26 cellular contexts compared by ENCODE assay signal in the genomic region with DNA sequence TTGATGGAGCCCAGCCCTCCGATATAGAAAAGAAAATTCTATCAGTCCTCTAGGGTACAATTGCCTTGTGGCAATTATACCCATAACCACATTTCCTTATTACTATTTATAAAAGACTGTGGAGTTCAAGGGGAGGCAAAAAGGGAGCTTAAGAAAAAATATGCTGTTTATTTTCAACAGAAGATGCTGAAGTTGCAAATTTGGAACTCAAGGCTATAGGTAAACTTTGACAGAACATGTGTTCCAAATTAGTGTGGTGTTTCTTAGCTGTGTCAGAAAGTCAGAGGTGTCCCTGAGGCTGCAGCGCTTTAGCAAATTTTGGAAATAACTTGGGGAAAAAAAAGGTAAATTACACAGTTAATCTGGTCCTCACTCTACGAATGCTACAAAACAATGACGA.
"Had no signal": no experiment of that assay in that cellular context is flagged by ENCODE, and none has a peak within 500 bp of the region (broad histone marks: within the 10 kb centered on the region; RNA-seq: fewer than 3 reads in every experiment).

No MANE protein-coding gene starts in this region.

- H3K36me3 Mint-ChIP-seq: activated naive CD4-positive, alpha-beta T cell treated with anti-CD3 and anti-CD28 coated beads, Interleukin-2, amount 50 U/mL, for 24 hours; brain; natural killer cell treated with Interleukin-12 subunit alpha and Interleukin-12 subunit beta and Interleukin-15 and Interleukin-18, amount 100 ng/mL, for 72 hours; T-cell had no signal

- DNase-seq: activated CD4-positive, alpha-beta T cell treated with anti-CD3 and anti-CD28 coated beads for 1 hour; activated gamma-delta T cell treated with Interleukin-2 at 50 U/mL for 16 hours; activated T-cell treated with anti-CD3 and anti-CD28 coated beads, Interleukin-2, amount 50 U/mL, for 1 hour; anterior cingulate cortex; caudate nucleus; effector memory CD4-positive, alpha-beta T cell; head of caudate nucleus; islet precursor cell; left cardiac atrium; midbrain; pancreas; psoas muscle; stimulated activated CD4-positive, alpha-beta T cell treated with anti-CD3 and anti-CD28 coated beads, Interleukin-12 subunit alpha, Interleukin-12 subunit beta, amount 100 ng/mL, for 4 hours; stimulated activated CD4-positive, alpha-beta T cell treated with anti-CD3 and anti-CD28 coated beads, Interleukin-4, amount 100 ng/mL, for 4 hours; stimulated activated naive CD8-positive, alpha-beta T cell treated with anti-CD3 and anti-CD28 coated beads, Interleukin-15, Interleukin-2, amounts not matched to agents 100 U/mL and 50 U/mL, for 24 hours; substantia nigra; T-cell; thyroid gland had no signal

- H3K4me3 Mint-ChIP-seq: activated naive CD4-positive, alpha-beta T cell treated with anti-CD3 and anti-CD28 coated beads, Interleukin-2, amount 50 U/mL, for 24 hours; natural killer cell treated with Interleukin-12 subunit alpha and Interleukin-12 subunit beta and Interleukin-15 and Interleukin-18, amount 100 ng/mL, for 72 hours; T-cell had no signal

- H3K27me3 Mint-ChIP-seq: activated naive CD4-positive, alpha-beta T cell treated with anti-CD3 and anti-CD28 coated beads, Interleukin-2, amount 50 U/mL, for 24 hours; brain; natural killer cell treated with Interleukin-12 subunit alpha and Interleukin-12 subunit beta and Interleukin-15 and Interleukin-18, amount 100 ng/mL, for 72 hours had no signal

- H3K27ac ChIP-seq: neutrophil had no signal

- H3K36me3 ChIP-seq: gastroesophageal sphincter, neutrophil, pancreas, right atrium auricular region, thyroid gland had no signal

- H3K4me3 ChIP-seq: gastroesophageal sphincter, lung, pancreas, right atrium auricular region, thyroid gland had no signal

- H3K9me3 Mint-ChIP-seq: activated naive CD4-positive, alpha-beta T cell treated with anti-CD3 and anti-CD28 coated beads, Interleukin-2, amount 50 U/mL, for 24 hours had no signal

- H3K4me1 Mint-ChIP-seq: activated naive CD4-positive, alpha-beta T cell treated with anti-CD3 and anti-CD28 coated beads, Interleukin-2, amount 50 U/mL, for 24 hours; T-cell had no signal

- ATAC-seq: esophagus mucosa; gastroesophageal sphincter; natural killer cell treated with Interleukin-12 subunit alpha and Interleukin-12 subunit beta and Interleukin-15 and Interleukin-18, amount 100 ng/mL, for 72 hours; pancreas; psoas muscle; stimulated activated naive CD8-positive, alpha-beta T cell treated with anti-CD3 and anti-CD28 coated beads, Interleukin-15, Interleukin-2, amounts not matched to agents 100 U/mL and 50 U/mL, for 24 hours; T-cell had no signal

- H3K27ac Mint-ChIP-seq: activated naive CD4-positive, alpha-beta T cell treated with anti-CD3 and anti-CD28 coated beads, Interleukin-2, amount 50 U/mL, for 24 hours; natural killer cell treated with Interleukin-12 subunit alpha and Interleukin-12 subunit beta and Interleukin-15 and Interleukin-18, amount 100 ng/mL, for 72 hours; T-cell had no signal

- H3K27me3 ChIP-seq: gastroesophageal sphincter, neutrophil, pancreas, right atrium auricular region, thyroid gland had no signal

- H3K9me3 ChIP-seq: gastroesophageal sphincter, neutrophil, pancreas, psoas muscle, right atrium auricular region, thyroid gland had no signal
